7 cellular contexts compared by ENCODE assay signal in genomic region chr4:85879518-85879917, GRCh38.
"Had no signal": no experiment of that assay in that cellular context is flagged by ENCODE, and none has a peak within 500 bp of the region (broad histone marks: within the 10 kb centered on the region; RNA-seq: fewer than 3 reads in every experiment).

No MANE protein-coding gene starts in this region.

- H3K36me3 ChIP-seq: HAP-1 had no signal

- H3K9ac ChIP-seq: GM23248 had no signal

- FAIRE-seq: HepG2 had no signal

- H3K9me3 ChIP-seq: HAP-1 had no signal

- H3K4me3 ChIP-seq: GM23248, HAP-1 had no signal

- H3K27ac ChIP-seq: GM23248, HL-60 had no signal

- DNase-seq: GM23248, GOT3, H7, HFFc6 had no signal

- H3K4me1 ChIP-seq: HAP-1 had no signal
